8 cellular contexts compared by ENCODE assay signal in the genomic region with DNA sequence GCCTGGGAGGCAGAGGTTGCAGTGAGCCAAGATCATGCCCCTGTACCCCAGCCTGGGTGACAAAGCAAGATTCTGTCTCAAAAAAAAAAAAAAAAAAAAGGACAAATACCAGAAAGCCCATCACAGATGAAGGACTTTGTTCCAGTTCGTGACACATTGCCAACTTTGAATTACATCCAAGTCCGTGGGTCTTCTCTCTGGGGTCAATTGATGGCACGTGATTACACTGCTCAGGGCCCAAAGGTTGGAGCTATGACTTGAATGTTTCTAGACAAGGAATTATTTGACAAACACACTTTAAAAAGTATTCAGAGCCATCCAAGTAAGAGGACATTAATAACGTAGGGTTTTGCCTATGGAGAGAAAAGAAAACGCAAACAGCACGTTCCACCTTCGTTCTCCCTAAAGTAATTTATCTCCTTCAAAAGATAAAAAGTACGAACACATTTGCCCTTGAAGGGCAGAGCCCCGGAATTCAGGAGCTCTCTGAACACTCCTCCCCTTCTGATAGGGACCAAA. TPM values are rescaled to one million over a fixed set of nuclear protein-coding genes. Genes with fewer than 3 reads are reported as not detected.
DNase-seq lines count a peak whose midpoint lies in the region; ATAC-seq and TF ChIP-seq lines count a peak whose summit lies in the region.

No MANE protein-coding gene starts in this region.

- H3K36me3 Mint-ChIP-seq in mesothelial cell of epicardium: no peaks in the 10 kb centered on the region

- no peak for DNase-seq in AG04449 (ENCODE audit: low read depth, low spot score)
- no peak for DNase-seq in Jurkat, Clone E6-1 (ENCODE audit: low read depth, low spot score)
- DNase-seq in colonic mucosa: no peak
- DNase-seq in mesothelial cell of epicardium (ENCODE audit: low spot score in 2 of 2, unreplicated experiment in 2 of 2): no peak
- DNase-seq in stimulated activated CD8-positive, alpha-beta memory T cell treated with anti-CD3 and anti-CD28 coated beads, Interleukin-4, amount 100 ng/mL, for 48 hours: no peak
- no peak for DNase-seq in activated CD8-positive, alpha-beta memory T cell treated with anti-CD3 and anti-CD28 coated beads for 24 hours
- no peak for DNase-seq in occipital lobe (lab: John Stamatoyannopoulos, UW)

- peaks cover 13% of the 10 kb centered on the region for H3K27me3 ChIP-seq in colonic mucosa

- no peaks in the 10 kb centered on the region for H3K36me3 ChIP-seq in colonic mucosa

- peak overlapping the region; percentile 68 for H3K4me3 ChIP-seq in AG04449 (ENCODE audit: low read depth, low read length)
- H3K4me3 ChIP-seq in Jurkat, Clone E6-1 (ENCODE audit: low read length): peak overlapping the region; percentile 58
- peak overlapping the region; percentile 48 for H3K4me3 ChIP-seq in colonic mucosa

- H3K27ac ChIP-seq in colonic mucosa: no peak overlapping the region

- CTCF ChIA-PET in AG04449 (lab: Yijun Ruan, JAX): interaction anchor here (0.6 to 1.2 kb wide), 3 partner anchors 13 to 130 kb away, joined by 3 read pairs; no protein-coding TSS in a partner anchor

- peak overlapping the region in 1 of 2 donors; percentile 61 for H3K9ac ChIP-seq in colonic mucosa (ENCODE audit: low read depth in 2 of 2, low read length in 2 of 2)

- POLR2A ChIA-PET in AG04449 (lab: Yijun Ruan, JAX): interaction anchor here (0.6 to 0.8 kb wide), 2 partner anchors 19 to 262 kb away, joined by 3 read pairs; no protein-coding TSS in a partner anchor

- H3K4me1 Mint-ChIP-seq in mesothelial cell of epicardium: peaks cover 14% of the 10 kb centered on the region

- peaks cover 2% of the 10 kb centered on the region for H3K27me3 Mint-ChIP-seq in mesothelial cell of epicardium (ENCODE audit: low read depth)

- H3K4me3 Mint-ChIP-seq in mesothelial cell of epicardium: peak overlapping the region; percentile 84

- TF ChIP-seq CTCF in AG04449 (IDR thresholded peaks at IDR 0.05; ENCODE audit: insufficient read depth, low read length, missing control alignments) (no peak), colonic mucosa (IDR thresholded peaks at IDR 0.05) (no peak), mesothelial cell of epicardium (IDR thresholded peaks at IDR 0.05; ENCODE audit: unreplicated experiment) (no peak)

- peak overlapping the region; percentile 83 for H3K27ac Mint-ChIP-seq in mesothelial cell of epicardium

- no peaks in the 10 kb centered on the region for H3K9me3 Mint-ChIP-seq in mesothelial cell of epicardium

- no peaks in the 10 kb centered on the region for H3K4me1 ChIP-seq in colonic mucosa

- ATAC-seq in HG03469 (IDR thresholded peaks at IDR 0.05; ENCODE audit: unreplicated experiment): no peak

- intact Hi-C loops in colonic mucosa (cut with DNase I): no loop called here

- no peaks in the 10 kb centered on the region for H3K9me3 ChIP-seq in colonic mucosa

RNA-seq across cellular contexts. Expression of gene ST3GAL6, which starts 31.4 kb away (rescaled TPM):
- polyA plus RNA-seq in Jurkat, Clone E6-1 (2012; ENCODE audit: insufficient read depth, insufficient read length): 1.2 TPM
- total RNA-seq in colonic mucosa (1 to 10 TPM; 2.3 to 2.5 TPM), mesothelial cell of epicardium (9.0 to 14.1 TPM (median 11.1 TPM) in 3 replicates), occipital lobe (35.6 TPM)
